In the genomic region with DNA sequence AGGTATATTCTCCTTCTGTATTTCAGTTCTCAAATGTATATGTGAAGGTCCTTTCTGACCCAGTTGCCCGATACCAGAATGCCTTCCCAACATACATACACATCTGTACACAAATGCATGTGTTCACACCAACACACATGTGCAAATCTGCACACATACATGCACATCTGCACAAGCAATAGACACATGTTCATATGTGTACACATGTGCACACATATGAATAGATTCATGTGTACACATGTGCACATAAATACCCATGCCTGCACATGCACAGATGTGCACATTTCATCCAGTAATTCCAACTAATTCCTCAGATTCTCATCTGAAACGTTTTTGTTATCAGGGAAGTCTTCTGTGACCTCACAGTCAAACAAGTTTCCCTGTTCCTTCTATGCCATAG, we compare ENCODE assay signal across 25 cellular contexts.
A peak's percentile ranks its signal among the peaks of the same experiment; 100 is the strongest.
DNase-seq lines count a peak whose midpoint lies in the region; ATAC-seq, FAIRE-seq and TF ChIP-seq lines count a peak whose summit lies in the region.
"Had no signal": no experiment of that assay in that cellular context is flagged by ENCODE, and none has a peak within 500 bp of the region (broad histone marks: within the 10 kb centered on the region; RNA-seq: fewer than 3 reads in every experiment).

No MANE protein-coding gene starts in this region.

- H3K9ac ChIP-seq in endothelial cell of umbilical vein (replicated peaks; ENCODE audit: extremely low read depth, insufficient read depth, low read length), result no peak overlapping the region
- H3K9ac ChIP-seq: BLaER1 had no signal

- no peaks in the 10 kb centered on the region for H3K9me3 ChIP-seq in endothelial cell of umbilical vein (replicated peaks; ENCODE audit: control insufficient read depth, insufficient read depth, low read length)
- H3K9me3 ChIP-seq: BE2C, BLaER1 had no signal

- no peaks in the 10 kb centered on the region for H3K4me1 ChIP-seq in endothelial cell of umbilical vein (ENCODE audit: control insufficient read depth, extremely low read depth, insufficient read depth, low read length)
- H3K4me1 ChIP-seq: BE2C had no signal

- no peaks in the 10 kb centered on the region for H3K9me1 ChIP-seq in endothelial cell of umbilical vein (replicated peaks; ENCODE audit: control insufficient read depth, extremely low read depth, insufficient read depth, low read length)

- FAIRE-seq in HTR-8/SVneo (lab: Jason Lieb, UNC) (peak; percentile 84), endothelial cell of umbilical vein (lab: Jason Lieb, UNC) (no peak), urothelium cell line (lab: Jason Lieb, UNC) (peak; percentile 74)
- FAIRE-seq: A204.1, GM12878, GM12892, GM19239 had no signal

- dilution Hi-C loops in endothelial cell of umbilical vein (cut with MboI; ENCODE audit: extremely low pct_ligation_motif_present, low sequenced_read_pairs), result no loop called here

- H3K4me3 ChIP-seq in endothelial cell of umbilical vein (replicated peaks in 1 of 3; ENCODE audit: insufficient read depth in 1 of 3, low read depth in 1 of 3, low read length in 3 of 3), result no peak overlapping the region
- H3K4me3 ChIP-seq: BLaER1, GM12878 had no signal

- DNase-seq in HTR-8/SVneo (ENCODE audit: insufficient read length, low spot score), result no peak
- DNase-seq in endothelial cell of umbilical vein (ENCODE audit: low read depth, low spot score), result no peak
- DNase-seq in urothelium cell line (ENCODE audit: low spot score), result no peak
- DNase-seq in activated T-cell treated with anti-CD3 and anti-CD28 coated beads for 4 hours, result no peak
- DNase-seq: 8988T; ACHN; BE2C; C1 segment of cervical spinal cord; CD4-positive, alpha-beta memory T cell; CD4-positive, CD25-positive, alpha-beta regulatory T cell; CD8-positive, alpha-beta memory T cell; COR-L47; DMS 273 treated with DMSO at 0.1 percent for 48 hours; DMS153; DMS53; DMS79; DND-41; EL; GDM1 had no signal

- H2AFZ ChIP-seq in endothelial cell of umbilical vein (ENCODE audit: low read depth, low read length), result no peak overlapping the region

- no peak for ATAC-seq in GM18498 (IDR thresholded peaks at IDR 0.05; ENCODE audit: unreplicated experiment)
- ATAC-seq: GM12878 had no signal

- POLR2A ChIA-PET in endothelial cell of umbilical vein (lab: Charles Lee), result no interaction called here

- TF ChIP-seq POLR2A in endothelial cell of umbilical vein (IDR thresholded peaks at IDR 0.05; ENCODE audit: low read depth, low read length), result no peak

- no peaks in the 10 kb centered on the region for H3K27me3 ChIP-seq in endothelial cell of umbilical vein (ENCODE audit: control insufficient read depth in 2 of 2, insufficient read depth in 2 of 2, low read length in 2 of 2)
- H3K27me3 ChIP-seq: BE2C, BLaER1 had no signal

- no peaks in the 10 kb centered on the region for H4K20me1 ChIP-seq in endothelial cell of umbilical vein (replicated peaks; ENCODE audit: control insufficient read depth, extremely low read depth, insufficient read depth, low read length)
- H4K20me1 ChIP-seq: BLaER1 had no signal

- BruUV-seq in endothelial cell of umbilical vein (replicated peaks; lab: Mats Ljungman, UMichigan), result no TSS peak

- intact Hi-C loops in endothelial cell of umbilical vein (cut with micrococcal nuclease), result no loop called here

- CTCF ChIA-PET in endothelial cell of umbilical vein (lab: Charles Lee), result no interaction called here

- no peaks in the 10 kb centered on the region for H3K79me2 ChIP-seq in endothelial cell of umbilical vein (ENCODE audit: control insufficient read depth, insufficient read depth, low read length)

- no peaks in the 10 kb centered on the region for H3K36me3 ChIP-seq in endothelial cell of umbilical vein (ENCODE audit: control insufficient read depth in 2 of 2, extremely low read depth in 1 of 2, insufficient read depth in 2 of 2, low read length in 2 of 2)
- H3K36me3 ChIP-seq: BE2C, BLaER1 had no signal

- H3K27ac ChIP-seq in endothelial cell of umbilical vein (ENCODE audit: insufficient read depth, low read depth, low read length), result no peak overlapping the region
- H3K27ac ChIP-seq: BLaER1 had no signal

- H3K4me2 ChIP-seq in endothelial cell of umbilical vein (ENCODE audit: insufficient read depth, low read length), result no peak overlapping the region
- H3K4me2 ChIP-seq: BLaER1 had no signal

- no peak for TF ChIP-seq CTCF in endothelial cell of umbilical vein (IDR thresholded peaks at IDR 0.05; ENCODE audit: extremely low read depth in 1 of 2, insufficient read depth in 1 of 2, low read depth in 1 of 2, low read length in 2 of 2)

TF ChIP-seq in endothelial cell of umbilical vein, 7 proteins besides CTCF, POLR2A, EP300 and RAD21:
- TF ChIP-seq, protein P1, sequence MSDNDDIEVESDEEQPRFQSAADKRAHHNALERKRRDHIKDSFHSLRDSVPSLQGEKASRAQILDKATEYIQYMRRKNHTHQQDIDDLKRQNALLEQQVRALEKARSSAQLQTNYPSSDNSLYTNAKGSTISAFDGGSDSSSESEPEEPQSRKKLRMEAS (IDR thresholded peaks at IDR 0.05; ENCODE audit: insufficient read depth, insufficient read length), result peak; percentile 20
- TF ChIP-seq GATA2 (IDR thresholded peaks at IDR 0.05; ENCODE audit: insufficient read depth, insufficient read length, low read depth, low read length), result no peak
